In genomic region chr4:15327311-15328298, GRCh38 we compare ENCODE assay signal across 18 cellular contexts.
DNase-seq lines count a peak whose midpoint lies in the region; ATAC-seq and TF ChIP-seq lines count a peak whose summit lies in the region.
"Had no signal": no experiment of that assay in that cellular context is flagged by ENCODE, and none has a peak within 500 bp of the region (broad histone marks: within the 10 kb centered on the region; RNA-seq: fewer than 3 reads in every experiment).

No MANE protein-coding gene starts in this region.

- TF ChIP-seq CTCF in left ventricle myocardium inferior (IDR thresholded peaks at IDR 0.05; ENCODE audit: borderline replicate concordance) (no peak), lower lobe of right lung (IDR thresholded peaks at IDR 0.05) (no peak), uterus (IDR thresholded peaks at IDR 0.05) (no peak)

- DNase-seq in Right ventricle myocardium inferior (ENCODE audit: missing footprints) (no peak), left ventricle myocardium inferior (no peak), epidermal melanocyte (ENCODE audit: insufficient read length, low spot score) (peak; percentile 46), lower lobe of right lung (no peak), uterus (no peak), DMS53 (lab: John Stamatoyannopoulos, UW) (no peak), NCI-H1092 (lab: John Stamatoyannopoulos, UW) (no peak)
- DNase-seq: activated CD4-positive, alpha-beta T cell treated with anti-CD3 and anti-CD28 coated beads, Interleukin-2, amount 50 U/mL, for 4 hours; activated effector memory CD4-positive, alpha-beta T cell treated with anti-CD3 and anti-CD28 coated beads, Interleukin-2, amount 50 U/mL, for 16 hours; DMS 273 treated with DMSO at 0.1 percent for 48 hours; GOT3; kidney; natural killer cell; thyroid gland had no signal

- no peak for TF ChIP-seq POLR2A in uterus (IDR thresholded peaks at IDR 0.05)

- H3K9me3 ChIP-seq in left ventricle myocardium inferior (replicated peaks), result peaks cover 5% of the 10 kb centered on the region
- H3K9me3 ChIP-seq in lower lobe of right lung, result no peaks in the 10 kb centered on the region
- H3K9me3 ChIP-seq in uterus, result no peaks in the 10 kb centered on the region
- H3K9me3 ChIP-seq: thyroid gland had no signal

- H3K36me3 ChIP-seq in left ventricle myocardium inferior (no peaks in the 10 kb centered on the region), lower lobe of right lung (no peaks in the 10 kb centered on the region), uterus (no peaks in the 10 kb centered on the region)
- H3K36me3 ChIP-seq: thyroid gland had no signal

- no peak overlapping the region for H3K4me3 ChIP-seq in left ventricle myocardium inferior
- H3K4me3 ChIP-seq in lower lobe of right lung, result no peak overlapping the region
- H3K4me3 ChIP-seq in uterus, result no peak overlapping the region
- H3K4me3 ChIP-seq: GM12878, smooth muscle cell, thyroid gland had no signal

- H3K27ac ChIP-seq in left ventricle myocardium inferior (replicated peaks) (no peak overlapping the region), lower lobe of right lung (no peak overlapping the region), uterus (peak overlapping the region; percentile 1 to 49)
- H3K27ac ChIP-seq: 22Rv1, thyroid gland had no signal

- ATAC-seq in Right ventricle myocardium inferior (peak; percentile 44), lower lobe of right lung (peak; percentile 60 to 71), GM21390 (IDR thresholded peaks at IDR 0.05; ENCODE audit: unreplicated experiment) (no peak)
- ATAC-seq: GM12878, natural killer cell had no signal

- intact Hi-C loops in Right ventricle myocardium inferior (cut with DNase I) (no loop called here), left ventricle myocardium inferior (cut with micrococcal nuclease) (no loop called here), lower lobe of right lung (cut with DNase I) (no loop called here), uterus (cut with DNase I; ENCODE audit: low total_unique reads) (no loop called here)

- H3K27me3 ChIP-seq in left ventricle myocardium inferior (ENCODE audit: low read depth) (no peaks in the 10 kb centered on the region), lower lobe of right lung (ENCODE audit: low read depth) (no peaks in the 10 kb centered on the region), uterus (no peaks in the 10 kb centered on the region)
- H3K27me3 ChIP-seq: thyroid gland had no signal

- H3K4me1 ChIP-seq in left ventricle myocardium inferior (no peaks in the 10 kb centered on the region), lower lobe of right lung (no peaks in the 10 kb centered on the region), uterus (no peaks in the 10 kb centered on the region)
- H3K4me1 ChIP-seq: thyroid gland had no signal

Comparison
In these comparisons a context has a peak if more than half of its experiments do, and no peak if none do; other contexts are left out.
1. H3K27ac ChIP-seq: peak in uterus (2 of 2); none in left ventricle myocardium inferior (single experiment) and lower lobe of right lung (single experiment).